1 cellular context compared by ENCODE assay signal in genomic region chr11:827146-827860, GRCh38.
TF ChIP-seq lines count a peak whose summit lies in the region.

No MANE protein-coding gene starts in this region.

TF ChIP-seq in HepG2, 621 proteins besides CTCF, POLR2A, EP300 and RAD21 (continued from another document and continues in another):
- 0 out of 2 replicates have a peak, but pooled peaks have one; percentile 23 for TF ChIP-seq HINFP (CRISPR knock-in tag; IDR thresholded peaks at IDR 0.05; ENCODE audit: low read depth)
- peak; percentile 54 for TF ChIP-seq KMT2B (CRISPR knock-in tag; IDR thresholded peaks at IDR 0.05)
- peak; percentile 65; the same call in 1 of the 2 replicates for TF ChIP-seq MEF2D (CRISPR knock-in tag; IDR thresholded peaks at IDR 0.05)
- peak; percentile 67 for TF ChIP-seq TAF1 (CRISPR knock-in tag; IDR thresholded peaks at IDR 0.05)
- TF ChIP-seq ZNF550 (CRISPR knock-in tag; IDR thresholded peaks at IDR 0.05; ENCODE audit: borderline replicate concordance), result peak; percentile 89; the same call in 1 of the 2 replicates
- TF ChIP-seq ZNF580 (CRISPR knock-in tag; IDR thresholded peaks at IDR 0.05; ENCODE audit: borderline replicate concordance, low read depth), result peak; percentile 44; the same call in 1 of the 2 replicates
- TF ChIP-seq HNF1B (CRISPR knock-in tag; IDR thresholded peaks at IDR 0.05), result peak; percentile 83
- 0 out of 2 replicates have a peak, but pooled peaks have one; percentile 28 for TF ChIP-seq WIZ (CRISPR knock-in tag; IDR thresholded peaks at IDR 0.05)
- peak; percentile 62 for TF ChIP-seq SALL1 (CRISPR knock-in tag; IDR thresholded peaks at IDR 0.05)
- no peak for TF ChIP-seq CREBL2 (CRISPR knock-in tag; IDR thresholded peaks at IDR 0.05; ENCODE audit: borderline replicate concordance)
- TF ChIP-seq TCF7 (IDR thresholded peaks at IDR 0.05; ENCODE audit: low read depth), result no peak
- peak; percentile 77 for TF ChIP-seq ZNF350 (CRISPR knock-in tag; IDR thresholded peaks at IDR 0.05; ENCODE audit: borderline replicate concordance, low read depth)
- peak; percentile 85 for TF ChIP-seq HDAC1 (CRISPR knock-in tag; IDR thresholded peaks at IDR 0.05)
- peak; percentile 65 for TF ChIP-seq THAP11 (CRISPR knock-in tag; IDR thresholded peaks at IDR 0.05)
- TF ChIP-seq ZMYM4 (CRISPR knock-in tag; IDR thresholded peaks at IDR 0.05), result peak; percentile 62; the same call in 1 of the 2 replicates
- TF ChIP-seq TBP (CRISPR knock-in tag; IDR thresholded peaks at IDR 0.05), result 0 out of 2 replicates have a peak, but pooled peaks have one; percentile 21
- 0 out of 2 replicates have a peak, but pooled peaks have one; percentile 12 for TF ChIP-seq PPARG (CRISPR knock-in tag; conservative IDR thresholded peaks at IDR 0.05)
- TF ChIP-seq ZNF556 (CRISPR knock-in tag; IDR thresholded peaks at IDR 0.05; ENCODE audit: borderline replicate concordance), result peak; percentile 90; the same call in 1 of the 2 replicates
- TF ChIP-seq PITX1 (CRISPR knock-in tag; IDR thresholded peaks at IDR 0.05), result 0 out of 2 replicates have a peak, but pooled peaks have one; percentile 54
- TF ChIP-seq NFAT5 (CRISPR knock-in tag; IDR thresholded peaks at IDR 0.05), result no peak
- peak; percentile 85 for TF ChIP-seq MYC (CRISPR knock-in tag; IDR thresholded peaks at IDR 0.05; ENCODE audit: borderline replicate concordance)
- TF ChIP-seq NR1H2 (CRISPR knock-in tag; IDR thresholded peaks at IDR 0.05; ENCODE audit: borderline replicate concordance, low read depth), result no peak
- peak; percentile 11 for TF ChIP-seq TGIF2 (CRISPR knock-in tag; IDR thresholded peaks at IDR 0.05)
- TF ChIP-seq SNAPC4 (CRISPR knock-in tag; IDR thresholded peaks at IDR 0.05), result 0 out of 2 replicates have a peak, but pooled peaks have one; percentile 18
- TF ChIP-seq ZNF136 (CRISPR knock-in tag; IDR thresholded peaks at IDR 0.05; ENCODE audit: low read depth), result no peak
- TF ChIP-seq KLF9 (CRISPR knock-in tag; IDR thresholded peaks at IDR 0.05; ENCODE audit: low read depth), result peak; percentile 62
- peak; percentile 57; the same call in 1 of the 2 replicates for TF ChIP-seq KDM5B (CRISPR knock-in tag; IDR thresholded peaks at IDR 0.05; ENCODE audit: borderline replicate concordance)
- no peak for TF ChIP-seq ZNF788 (CRISPR knock-in tag; IDR thresholded peaks at IDR 0.05; ENCODE audit: borderline replicate concordance)
- 0 out of 2 replicates have a peak, but pooled peaks have one; percentile 26 for TF ChIP-seq ZSCAN20 (CRISPR knock-in tag; IDR thresholded peaks at IDR 0.05; ENCODE audit: borderline replicate concordance)
- TF ChIP-seq SP2 (CRISPR knock-in tag; IDR thresholded peaks at IDR 0.05), result no peak; the same call in 1 of the 2 replicates
- TF ChIP-seq PHF8 (CRISPR knock-in tag; IDR thresholded peaks at IDR 0.05), result peak; percentile 82
- peak; percentile 38; the same call in 1 of the 2 replicates for TF ChIP-seq ZNF609 (CRISPR knock-in tag; IDR thresholded peaks at IDR 0.05; ENCODE audit: borderline replicate concordance)
- peak; percentile 70; the same call in 1 of the 2 replicates for TF ChIP-seq ARHGAP35 (CRISPR knock-in tag; IDR thresholded peaks at IDR 0.05; ENCODE audit: borderline replicate concordance)
